Comparison of ENCODE assay signal across 10 cellular contexts in genomic region chr12:124686885-124687694, GRCh38.
A peak's percentile ranks its signal among the peaks of the same experiment; 100 is the strongest.
DNase-seq lines count a peak whose midpoint lies in the region; ATAC-seq and TF ChIP-seq lines count a peak whose summit lies in the region.
"Had no signal": no experiment of that assay in that cellular context is flagged by ENCODE, and none has a peak within 500 bp of the region (broad histone marks: within the 10 kb centered on the region; RNA-seq: fewer than 3 reads in every experiment).

No MANE protein-coding gene starts in this region.

- H3K36me3 Mint-ChIP-seq in activated naive CD8-positive, alpha-beta T cell, result no peaks in the 10 kb centered on the region
- peaks cover 2% of the 10 kb centered on the region for H3K36me3 Mint-ChIP-seq in activated naive CD8-positive, alpha-beta T cell treated with anti-CD3 and anti-CD28 coated beads for 36 hours

- peaks cover 12 to 35% of the 10 kb centered on the region in 2 donors for H3K4me1 ChIP-seq in ascending aorta
- peaks cover 16 to 47% of the 10 kb centered on the region in 2 donors for H3K4me1 ChIP-seq in muscle layer of duodenum (ENCODE audit: control insufficient read depth in 1 of 2, insufficient read depth in 2 of 2, low read length in 2 of 2)
- H3K4me1 ChIP-seq in upper lobe of left lung, result peaks cover 48 to 57% (median 54%) of the 10 kb centered on the region in 4 donors

- ATAC-seq in upper lobe of left lung (ENCODE audit: low FRiP score in 2 of 2) (no peak), HG02870 (IDR thresholded peaks at IDR 0.05; ENCODE audit: unreplicated experiment) (no peak)

- H3K36me3 ChIP-seq in ascending aorta, result no peaks in the 10 kb centered on the region
- no peaks in the 10 kb centered on the region for H3K36me3 ChIP-seq in muscle layer of duodenum (ENCODE audit: control insufficient read depth in 1 of 2, insufficient read depth in 2 of 2, low read length in 2 of 2)
- H3K36me3 ChIP-seq in upper lobe of left lung, result no peaks in the 10 kb centered on the region

- DNase-seq in activated naive CD8-positive, alpha-beta T cell treated with anti-CD3 and anti-CD28 coated beads for 36 hours, result no peak
- no peak for DNase-seq in ascending aorta (ENCODE audit: low spot score in 2 of 2)
- no peak for DNase-seq in upper lobe of left lung
- no peak for DNase-seq in NCI-H187 treated with DMSO at 0.1 percent for 48 hours (lab: John Stamatoyannopoulos, UW)
- no peak for DNase-seq in KBM-7
- DNase-seq: activated CD4-positive, alpha-beta T cell treated with anti-CD3 and anti-CD28 coated beads, Interleukin-2, amount 50 U/mL, for 48 hours had no signal

- H3K9me3 ChIP-seq in ascending aorta (peaks cover 0 to 1% of the 10 kb centered on the region in 2 donors), muscle layer of duodenum (ENCODE audit: control insufficient read depth in 1 of 2, low read length in 2 of 2) (peaks cover 0 to 4% of the 10 kb centered on the region in 2 donors), upper lobe of left lung (peaks cover 0 to 1% (median 0%) of the 10 kb centered on the region in 4 donors)

- in situ Hi-C loops in KBM-7 (cut with MboI; ENCODE audit: low pct_unique_long_range_greater_than_20kb, low sequenced_read_pairs), result no loop called here

- H3K4me3 ChIP-seq in ascending aorta, result no peak overlapping the region
- H3K4me3 ChIP-seq in muscle layer of duodenum (ENCODE audit: low read depth in 1 of 2, low read length in 2 of 2), result no peak overlapping the region
- H3K4me3 ChIP-seq in upper lobe of left lung, result no peak overlapping the region

- H3K27me3 ChIP-seq in ascending aorta, result no peaks in the 10 kb centered on the region
- no peaks in the 10 kb centered on the region for H3K27me3 ChIP-seq in muscle layer of duodenum (ENCODE audit: low read depth, low read length)
- no peaks in the 10 kb centered on the region for H3K27me3 ChIP-seq in upper lobe of left lung

- H3K4me3 Mint-ChIP-seq in activated naive CD8-positive, alpha-beta T cell, result peak overlapping the region; percentile 69
- H3K4me3 Mint-ChIP-seq in activated naive CD8-positive, alpha-beta T cell treated with anti-CD3 and anti-CD28 coated beads for 36 hours, result no peak overlapping the region

- no peaks in the 10 kb centered on the region for H3K9me3 Mint-ChIP-seq in activated naive CD8-positive, alpha-beta T cell (ENCODE audit: low read depth)
- peaks cover 3% of the 10 kb centered on the region for H3K9me3 Mint-ChIP-seq in activated naive CD8-positive, alpha-beta T cell treated with anti-CD3 and anti-CD28 coated beads for 36 hours

- no peak for TF ChIP-seq EP300 in upper lobe of left lung (IDR thresholded peaks at IDR 0.05)

- H3K4me1 Mint-ChIP-seq in activated naive CD8-positive, alpha-beta T cell (ENCODE audit: low read depth), result peaks cover 28% of the 10 kb centered on the region
- peaks cover 33% of the 10 kb centered on the region for H3K4me1 Mint-ChIP-seq in activated naive CD8-positive, alpha-beta T cell treated with anti-CD3 and anti-CD28 coated beads for 36 hours

- peak overlapping the region; percentile 65 to 80 for H3K27ac ChIP-seq in ascending aorta
- peak overlapping the region; percentile 70 for H3K27ac ChIP-seq in muscle layer of duodenum (ENCODE audit: low read length)
- H3K27ac ChIP-seq in upper lobe of left lung, result peak overlapping the region; percentile 42 to 81 (median 72)

- 81% methylated on average over 9 to 10 of the region's 10 CpGs for WGBS in upper lobe of left lung, 2 donors

- intact Hi-C loops in ascending aorta (cut with DNase I), result loop anchor here (5.0 kb wide), 1 partner anchor 120 kb away; the partner anchor contains the start of gene NCOR2

- TF ChIP-seq POLR2A in upper lobe of left lung (IDR thresholded peaks at IDR 0.05), result no peak

- TF ChIP-seq CTCF in ascending aorta (IDR thresholded peaks at IDR 0.05), result no peak
- no peak for TF ChIP-seq CTCF in upper lobe of left lung (IDR thresholded peaks at IDR 0.05)

- H3K27ac Mint-ChIP-seq in activated naive CD8-positive, alpha-beta T cell, result peak overlapping the region; percentile 58
- H3K27ac Mint-ChIP-seq in activated naive CD8-positive, alpha-beta T cell treated with anti-CD3 and anti-CD28 coated beads for 36 hours, result no peak overlapping the region
- H3K27ac Mint-ChIP-seq: progenitor cell of endocrine pancreas had no signal

- no peaks in the 10 kb centered on the region for H3K27me3 Mint-ChIP-seq in activated naive CD8-positive, alpha-beta T cell
- H3K27me3 Mint-ChIP-seq in activated naive CD8-positive, alpha-beta T cell treated with anti-CD3 and anti-CD28 coated beads for 36 hours, result peaks cover 7% of the 10 kb centered on the region
